In genomic region chr1:200808846-200809245, GRCh38 we compare ENCODE assay signal across 10 cellular contexts.
"Had no signal": no experiment of that assay in that cellular context is flagged by ENCODE, and none has a peak within 500 bp of the region (broad histone marks: within the 10 kb centered on the region; RNA-seq: fewer than 3 reads in every experiment).

No MANE protein-coding gene starts in this region.

- H3K4me3 Mint-ChIP-seq: HFFc6, IgD-negative memory B cell had no signal

- H3K27ac Mint-ChIP-seq: HFFc6, IgD-negative memory B cell had no signal

- H3K4me3 ChIP-seq: GM23248, HAP-1 had no signal

- H3K9ac ChIP-seq: GM23248 had no signal

- H3K4me1 ChIP-seq: HAP-1 had no signal

- DNase-seq: GM23248, GOT3, H7, HFFc6, KBM-7 had no signal

- ATAC-seq: HCT116, HepG2 had no signal

- H3K9me3 Mint-ChIP-seq: HFFc6 had no signal

- H2AFZ ChIP-seq: GM23248 had no signal

- H3K9me3 ChIP-seq: HAP-1 had no signal

- FAIRE-seq: HepG2 had no signal

- H3K27ac ChIP-seq: GM23248, HL-60 had no signal

- H3K4me1 Mint-ChIP-seq: IgD-negative memory B cell had no signal
